Comparison of ENCODE assay signal across 8 cellular contexts in the genomic region with DNA sequence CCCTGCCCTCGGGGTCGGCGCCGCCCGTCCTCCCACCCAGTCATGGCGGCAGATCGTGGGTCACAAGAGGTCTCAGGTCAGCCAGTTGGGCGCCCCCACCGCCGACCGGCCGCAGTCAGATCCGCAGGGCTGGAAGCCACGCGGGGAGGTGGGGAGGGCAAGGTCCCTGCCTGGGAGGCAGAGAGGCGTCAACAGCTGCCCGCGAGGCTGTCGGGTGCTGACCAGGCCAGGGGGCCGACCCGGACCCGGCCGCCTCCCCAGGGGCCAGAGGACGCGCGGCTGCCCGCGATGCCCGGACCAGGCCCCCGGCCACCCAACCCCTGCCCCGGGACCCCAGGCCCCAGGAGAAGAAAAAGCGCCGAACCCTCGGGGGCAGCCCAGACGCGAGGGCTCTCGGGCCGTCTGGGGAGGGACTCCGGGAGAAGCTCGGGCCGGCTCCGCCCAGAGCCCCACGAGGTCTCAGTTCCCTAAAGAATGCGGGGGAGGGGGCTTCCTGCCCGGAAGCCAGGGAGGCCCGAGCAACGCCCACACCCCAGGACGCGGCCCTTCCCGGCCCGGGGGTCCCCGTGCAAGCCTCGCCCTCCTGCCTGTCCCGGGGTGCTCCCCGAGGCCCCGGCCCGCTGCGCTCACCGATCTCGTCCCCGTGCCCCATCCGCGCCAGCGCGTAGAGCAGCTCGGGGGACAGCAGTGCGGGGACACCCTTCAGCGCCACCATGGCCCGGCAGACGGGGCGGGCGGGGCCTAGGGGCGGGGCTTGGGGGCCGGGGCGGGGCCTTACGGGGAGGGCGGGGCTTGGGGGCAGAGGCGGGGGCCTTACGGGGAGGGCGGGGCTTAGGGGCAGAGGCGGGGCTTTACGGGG. TPM values are rescaled to one million over a fixed set of nuclear protein-coding genes. Genes with fewer than 3 reads are reported as not detected.
DNase-seq lines count a peak whose midpoint lies in the region; ATAC-seq and TF ChIP-seq lines count a peak whose summit lies in the region.

A gene with protein sequence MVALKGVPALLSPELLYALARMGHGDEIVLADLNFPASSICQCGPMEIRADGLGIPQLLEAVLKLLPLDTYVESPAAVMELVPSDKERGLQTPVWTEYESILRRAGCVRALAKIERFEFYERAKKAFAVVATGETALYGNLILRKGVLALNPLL (minus strand): TSS at position 727 of the 859 bp plus-strand sequence. CDS start 12 bp downstream, at position 715.

- H3K27ac ChIP-seq in AG04450 (ENCODE audit: low read depth, low read length) = no peak within 1 kb of the TSS
- H3K27ac ChIP-seq in SK-N-MC = no peak within 1 kb of the TSS
- H3K27ac ChIP-seq in left ventricle myocardium inferior (replicated peaks) = peak within 1 kb of the TSS; percentile 76

- peak within 1 kb of the TSS; percentile 61 for H3K4me3 ChIP-seq in AG04450 (ENCODE audit: low read depth, low read length)
- peak within 1 kb of the TSS; percentile 80 for H3K4me3 ChIP-seq in SK-N-MC
- peak within 1 kb of the TSS; percentile 80 for H3K4me3 ChIP-seq in left ventricle myocardium inferior

- H3K9me3 ChIP-seq in AG04450 (ENCODE audit: control insufficient read depth, insufficient read depth, low read length) (no peaks in the 10 kb centered on the region; the same call in 1 of the 2 replicates), SK-N-MC (ENCODE audit: low read depth, low read length) (no peaks in the 10 kb centered on the region), left ventricle myocardium inferior (replicated peaks) (no peaks in the 10 kb centered on the region)

- peaks cover 6% of the 10 kb centered on the region for H3K4me1 Mint-ChIP-seq in activated naive CD4-positive, alpha-beta T cell treated with anti-CD3 and anti-CD28 coated beads, Interleukin-2, amount 10 ng/mL, durations not matched to agents 7 days and 5 days

- CTCF ChIA-PET in AG04450 (lab: Charles Lee) = interaction anchor here (1.7 to 2.5 kb wide), 2 partner anchors 28 kb away, joined by 10 to 13 read pairs; no protein-coding TSS in a partner anchor
- CTCF ChIA-PET in activated naive CD4-positive, alpha-beta T cell treated with anti-CD3 and anti-CD28 coated beads, Interleukin-2, amount 10 ng/mL, durations not matched to agents 7 days and 5 days (lab: Charles Lee) = no interaction called here

- peaks cover 31% of the 10 kb centered on the region for H3K4me1 ChIP-seq in left ventricle myocardium inferior

- TF ChIP-seq CTCF in AG04450 (IDR thresholded peaks at IDR 0.05; ENCODE audit: low read depth, low read length) = no peak
- TF ChIP-seq CTCF in left ventricle myocardium inferior (IDR thresholded peaks at IDR 0.05; ENCODE audit: borderline replicate concordance) = no peak

- H3K27ac Mint-ChIP-seq in activated naive CD4-positive, alpha-beta T cell treated with anti-CD3 and anti-CD28 coated beads, Interleukin-2, amount 10 ng/mL, durations not matched to agents 7 days and 5 days = no peak within 1 kb of the TSS

- POLR2A ChIA-PET in AG04450 (lab: Yijun Ruan, JAX) = interaction anchor here (0.6 to 1.2 kb wide), 3 partner anchors 9 to 16 kb away, joined by 3 to 4 read pairs (median 3); a partner anchor contains a TSS

- ATAC-seq in GM18873 (IDR thresholded peaks at IDR 0.05; ENCODE audit: low FRiP score, unreplicated experiment) = peak; percentile 50
- ATAC-seq in HG03135 (IDR thresholded peaks at IDR 0.05; ENCODE audit: unreplicated experiment) = peak; percentile 60

- DNase-seq in AG04450 (ENCODE audit: low read depth, low spot score) (no peak), SK-N-MC (ENCODE audit: low read depth, low spot score) (no peak), left ventricle myocardium inferior (peak; percentile 55), retina (peak; percentile 84), superior temporal gyrus (ENCODE audit: extremely low spot score) (no peak)
- peak; percentile 83 for DNase-seq in activated naive CD4-positive, alpha-beta T cell treated with anti-CD3 and anti-CD28 coated beads, Interleukin-2, amount 10 ng/mL, durations not matched to agents 7 days and 5 days

- peaks cover 3% of the 10 kb centered on the region for H3K27me3 Mint-ChIP-seq in activated naive CD4-positive, alpha-beta T cell treated with anti-CD3 and anti-CD28 coated beads, Interleukin-2, amount 10 ng/mL, durations not matched to agents 7 days and 5 days

- H3K36me3 Mint-ChIP-seq in activated naive CD4-positive, alpha-beta T cell treated with anti-CD3 and anti-CD28 coated beads, Interleukin-2, amount 10 ng/mL, durations not matched to agents 7 days and 5 days = no peaks in the 10 kb centered on the region

- no peaks in the 10 kb centered on the region for H3K36me3 ChIP-seq in SK-N-MC (ENCODE audit: insufficient read depth, low read length)
- peaks cover 8% of the 10 kb centered on the region for H3K36me3 ChIP-seq in left ventricle myocardium inferior

- peak within 1 kb of the TSS; percentile 73 for H3K4me3 Mint-ChIP-seq in activated naive CD4-positive, alpha-beta T cell treated with anti-CD3 and anti-CD28 coated beads, Interleukin-2, amount 10 ng/mL, durations not matched to agents 7 days and 5 days

- no peaks in the 10 kb centered on the region for H3K9me3 Mint-ChIP-seq in activated naive CD4-positive, alpha-beta T cell treated with anti-CD3 and anti-CD28 coated beads, Interleukin-2, amount 10 ng/mL, durations not matched to agents 7 days and 5 days

- no peaks in the 10 kb centered on the region for H3K27me3 ChIP-seq in AG04450 (ENCODE audit: control insufficient read depth, insufficient read depth, low read length)
- H3K27me3 ChIP-seq in left ventricle myocardium inferior (ENCODE audit: low read depth) = no peaks in the 10 kb centered on the region

- H3K9ac ChIP-seq in SK-N-MC (ENCODE audit: insufficient read length) = peak within 1 kb of the TSS; percentile 76

- intact Hi-C loops in left ventricle myocardium inferior (cut with micrococcal nuclease) = no loop called here

RNA-seq across cellular contexts. Expression of the gene that starts here (rescaled TPM):
- 17.8 and 24.3 TPM in 2 replicates for polyA plus RNA-seq in AG04450 (2011; rRNA removed)
- 3.2 and 5.7 TPM in 2 replicates for polyA minus RNA-seq in AG04450 (2011; rRNA and poly(A)+ RNA removed)
- 5.1 TPM for total RNA-seq in left ventricle myocardium inferior

Comparison
In these comparisons a context has a peak if more than half of its experiments do, and no peak if none do; other contexts are left out.
1. DNase-seq: peak in activated naive CD4-positive, alpha-beta T cell treated with anti-CD3 and anti-CD28 coated beads, Interleukin-2, amount 10 ng/mL, durations not matched to agents 7 days and 5 days (single experiment), left ventricle myocardium inferior (single experiment) and retina (single experiment); none in AG04450 (single experiment), SK-N-MC (single experiment) and superior temporal gyrus (single experiment).
2. Peak in every context shown above with its lines, with median percentiles within 50 percentile points of each other: H3K4me3 ChIP-seq.